ENCODE assay signal across 23 cellular contexts in the genomic region with DNA sequence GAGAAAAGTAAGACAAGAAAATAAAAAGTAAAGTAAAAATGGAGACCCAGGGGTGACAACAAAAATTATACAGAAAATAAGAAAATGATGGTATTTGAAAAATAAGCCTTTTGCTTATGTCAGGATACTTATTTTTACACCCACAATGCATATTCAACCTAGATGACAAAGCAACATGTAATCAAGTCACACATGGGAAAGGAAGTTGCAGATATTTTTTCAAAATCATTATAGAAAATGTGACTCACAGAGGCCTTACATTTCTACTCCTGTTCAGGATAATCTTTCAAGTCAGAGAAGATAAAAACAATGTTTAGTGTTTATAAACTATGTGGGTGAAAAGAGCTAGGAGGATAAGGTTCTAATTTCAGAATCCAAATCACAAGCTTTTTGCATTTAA.
DNase-seq lines count a peak whose midpoint lies in the region; ATAC-seq, FAIRE-seq and TF ChIP-seq lines count a peak whose summit lies in the region.
"Had no signal": no experiment of that assay in that cellular context is flagged by ENCODE, and none has a peak within 500 bp of the region (broad histone marks: within the 10 kb centered on the region; RNA-seq: fewer than 3 reads in every experiment).

No MANE protein-coding gene starts in this region.

- POLR2A ChIA-PET in K562 (lab: Yijun Ruan, JAX) = no interaction called here

- H2AFZ ChIP-seq in K562 (ENCODE audit: low read depth, low read length) = no peak overlapping the region

- H3K9ac ChIP-seq in K562 (ENCODE audit: insufficient read depth in 1 of 2, low read depth in 2 of 2, low read length in 2 of 2) = peak overlapping the region in 1 of 2 experiments; percentile 33; a peak in 1 of 4 replicates

- H3K27me3 ChIP-seq in K562 (ENCODE audit: control insufficient read depth in 2 of 2, insufficient read depth in 2 of 2, low read length in 2 of 2) = no peaks in the 10 kb centered on the region
- H3K27me3 ChIP-seq: ascending aorta had no signal

- ATAC-seq in K562 = peak; percentile 59
- ATAC-seq in HG02884 (IDR thresholded peaks at IDR 0.05; ENCODE audit: unreplicated experiment) = no peak
- no peak for ATAC-seq in HG03196 (IDR thresholded peaks at IDR 0.05; ENCODE audit: unreplicated experiment)
- ATAC-seq: naive thymus-derived CD4-positive, alpha-beta T cell had no signal

- no peak overlapping the region for H3K4me2 ChIP-seq in K562 (ENCODE audit: insufficient read depth, low read length)

- H3K27ac ChIP-seq in K562 (ENCODE audit: extremely low read depth, low read depth, low read length) = peak overlapping the region; percentile 65
- H3K27ac ChIP-seq: ascending aorta, coronary artery, skin epidermis had no signal

- no peaks in the 10 kb centered on the region for H3K9me3 ChIP-seq in K562 (replicated peaks; ENCODE audit: control insufficient read depth, insufficient read depth, low read depth, low read length)

- no peaks in the 10 kb centered on the region for H4K20me1 ChIP-seq in K562 (replicated peaks; ENCODE audit: control insufficient read depth, insufficient read depth, low read length)

- TF ChIP-seq EP300 in K562 (IDR thresholded peaks at IDR 0.05; ENCODE audit: low read length) = peak; percentile 35; the same call in 1 of the 2 replicates

- intact Hi-C loops in K562 (cut with micrococcal nuclease) = no loop called here

- no peaks in the 10 kb centered on the region for H3K36me3 Mint-ChIP-seq in glutamatergic neuron (ENCODE audit: unreplicated experiment)
- H3K36me3 Mint-ChIP-seq: CD8-positive, alpha-beta memory T cell; IgD-negative memory B cell; naive thymus-derived CD4-positive, alpha-beta T cell had no signal

- no peak overlapping the region for H3K4me3 ChIP-seq in K562
- H3K4me3 ChIP-seq: ascending aorta, coronary artery, lung, skin epidermis had no signal

- H3K9me1 ChIP-seq in K562 (ENCODE audit: control insufficient read depth, insufficient read depth, low read length) = no peaks in the 10 kb centered on the region

- DNase-seq in ELR (ENCODE audit: low read depth) = peak; percentile 81
- peak; percentile 73 for DNase-seq in OCI-M1 (lab: John Stamatoyannopoulos, UW)
- peak in 1 of 4 experiments; percentile 34 for DNase-seq in K562 (ENCODE audit: extremely low read depth in 1 of 4, low spot score in 3 of 4)
- peak; percentile 66 for DNase-seq in iris pigment epithelial cell (ENCODE audit: low read depth)
- no peak for DNase-seq in glutamatergic neuron
- no peak for DNase-seq in anterior cingulate cortex (lab: John Stamatoyannopoulos, UW)
- DNase-seq: activated CD4-positive, alpha-beta T cell treated with anti-CD3 and anti-CD28 coated beads, Interleukin-2, amount 10 ng/mL, durations not matched to agents 7 days and 5 days; activated CD8-positive, alpha-beta memory T cell treated with anti-CD3 and anti-CD28 coated beads, Interleukin-2, amount 50 U/mL, for 48 hours; CD8-positive, alpha-beta memory T cell; DND-41; naive thymus-derived CD4-positive, alpha-beta T cell; NCI-H1048; NCI-H748 treated with DMSO at 0.1 percent for 48 hours; stimulated activated CD8-positive, alpha-beta memory T cell treated with anti-CD3 and anti-CD28 coated beads, Interleukin-4, amount 100 ng/mL, for 48 hours had no signal

- H3K4me3 Mint-ChIP-seq in glutamatergic neuron (ENCODE audit: unreplicated experiment) = no peak overlapping the region
- H3K4me3 Mint-ChIP-seq: activated CD4-positive, alpha-beta T cell treated with anti-CD3 and anti-CD28 coated beads, Interleukin-2, amount 10 ng/mL, durations not matched to agents 7 days and 5 days; CD8-positive, alpha-beta memory T cell; IgD-negative memory B cell; naive thymus-derived CD4-positive, alpha-beta T cell had no signal

- CTCF ChIA-PET in K562 (lab: Yijun Ruan, JAX; ENCODE audit: low intra/inter-chr PET ratio) = no interaction called here

- TF ChIP-seq POLR2A in K562 (conservative IDR thresholded peaks at IDR 0.05) = no peak

- H3K27ac Mint-ChIP-seq in glutamatergic neuron (ENCODE audit: unreplicated experiment) = no peak overlapping the region
- H3K27ac Mint-ChIP-seq: activated CD4-positive, alpha-beta T cell treated with anti-CD3 and anti-CD28 coated beads, Interleukin-2, amount 10 ng/mL, durations not matched to agents 7 days and 5 days; CD8-positive, alpha-beta memory T cell; IgD-negative memory B cell; naive thymus-derived CD4-positive, alpha-beta T cell had no signal

- no TSS peak for BruUV-seq in K562 (replicated peaks; lab: Mats Ljungman, UMichigan)

- in situ Hi-C loops in K562 (cut with MboI) = no loop called here

- no peak for TF ChIP-seq RAD21 in K562 (CRISPR knock-in tag; conservative IDR thresholded peaks at IDR 0.05 in 1 of 2, IDR thresholded peaks at IDR 0.05 in 1 of 2)

- H3K4me1 ChIP-seq in K562 (replicated peaks in 1 of 2; ENCODE audit: control insufficient read depth in 2 of 2, insufficient read depth in 2 of 2, low read length in 2 of 2) = peaks cover under 1 to 11% of the 10 kb centered on the region in 2 experiments; a peak in 1 of 5 replicates
- H3K4me1 ChIP-seq: ascending aorta had no signal

- TF ChIP-seq CTCF in K562 (IDR thresholded peaks at IDR 0.05 in 2 of 3, conservative IDR thresholded peaks at IDR 0.05 in 1 of 3; ENCODE audit: insufficient read depth in 2 of 3, low read depth in 1 of 3, low read length in 3 of 3) (no peak), glutamatergic neuron (IDR thresholded peaks at IDR 0.05; ENCODE audit: partially characterized antibody, unreplicated experiment) (no peak)

- H3K27me3 Mint-ChIP-seq in glutamatergic neuron (ENCODE audit: unreplicated experiment) = no peaks in the 10 kb centered on the region
- H3K27me3 Mint-ChIP-seq: activated CD4-positive, alpha-beta T cell treated with anti-CD3 and anti-CD28 coated beads, Interleukin-2, amount 10 ng/mL, durations not matched to agents 7 days and 5 days had no signal

- peak; percentile 46 for FAIRE-seq in K562 (lab: Jason Lieb, UNC)
- FAIRE-seq: GM18507, urothelium cell line had no signal

- no peaks in the 10 kb centered on the region for H3K9me3 Mint-ChIP-seq in glutamatergic neuron (ENCODE audit: unreplicated experiment)
- H3K9me3 Mint-ChIP-seq: activated CD4-positive, alpha-beta T cell treated with anti-CD3 and anti-CD28 coated beads, Interleukin-2, amount 10 ng/mL, durations not matched to agents 7 days and 5 days; CD8-positive, alpha-beta memory T cell; IgD-negative memory B cell had no signal

- no peaks in the 10 kb centered on the region for H3K36me3 ChIP-seq in K562 (ENCODE audit: control insufficient read depth, insufficient read depth, low read length)
- H3K36me3 ChIP-seq: ascending aorta had no signal

- H3K4me1 Mint-ChIP-seq in glutamatergic neuron (ENCODE audit: low read depth, unreplicated experiment) = peaks cover 17% of the 10 kb centered on the region
- H3K4me1 Mint-ChIP-seq: activated CD4-positive, alpha-beta T cell treated with anti-CD3 and anti-CD28 coated beads, Interleukin-2, amount 10 ng/mL, durations not matched to agents 7 days and 5 days; CD8-positive, alpha-beta memory T cell; IgD-negative memory B cell; naive thymus-derived CD4-positive, alpha-beta T cell had no signal

- peaks cover 10% of the 10 kb centered on the region; the same call in 2 of the 3 replicates for H3K79me2 ChIP-seq in K562 (ENCODE audit: control insufficient read depth, insufficient read depth, low read length)

TF ChIP-seq in K562, 482 proteins besides CTCF, POLR2A, EP300 and RAD21 (continues in another document):
- TF ChIP-seq, protein P1, sequence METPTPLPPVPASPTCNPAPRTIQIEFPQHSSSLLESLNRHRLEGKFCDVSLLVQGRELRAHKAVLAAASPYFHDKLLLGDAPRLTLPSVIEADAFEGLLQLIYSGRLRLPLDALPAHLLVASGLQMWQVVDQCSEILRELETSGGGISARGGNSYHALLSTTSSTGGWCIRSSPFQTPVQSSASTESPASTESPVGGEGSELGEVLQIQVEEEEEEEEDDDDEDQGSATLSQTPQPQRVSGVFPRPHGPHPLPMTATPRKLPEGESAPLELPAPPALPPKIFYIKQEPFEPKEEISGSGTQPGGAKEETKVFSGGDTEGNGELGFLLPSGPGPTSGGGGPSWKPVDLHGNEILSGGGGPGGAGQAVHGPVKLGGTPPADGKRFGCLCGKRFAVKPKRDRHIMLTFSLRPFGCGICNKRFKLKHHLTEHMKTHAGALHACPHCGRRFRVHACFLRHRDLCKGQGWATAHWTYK (CRISPR knock-in tag; IDR thresholded peaks at IDR 0.05) = no peak
- no peak for TF ChIP-seq CBFB (CRISPR knock-in tag; IDR thresholded peaks at IDR 0.05)
- no peak for TF ChIP-seq KDM1A (IDR thresholded peaks at IDR 0.05)
- TF ChIP-seq FOXK2 (conservative IDR thresholded peaks at IDR 0.05 in 1 of 2, IDR thresholded peaks at IDR 0.05 in 1 of 2; ENCODE audit: low read depth in 2 of 2) = no peak
- TF ChIP-seq HMG20B (CRISPR knock-in tag; IDR thresholded peaks at IDR 0.05) = no peak
- no peak for TF ChIP-seq CHD2 (IDR thresholded peaks at IDR 0.05; ENCODE audit: low read depth, low read length)
- TF ChIP-seq CAMTA2 (CRISPR knock-in tag; conservative IDR thresholded peaks at IDR 0.05) = no peak
- TF ChIP-seq PML (IDR thresholded peaks at IDR 0.05; ENCODE audit: low read length) = no peak
- TF ChIP-seq HLTF (IDR thresholded peaks at IDR 0.05) = no peak
- TF ChIP-seq THRAP3 (IDR thresholded peaks at IDR 0.05; ENCODE audit: borderline replicate concordance) = no peak
- no peak for TF ChIP-seq SMARCE1 (IDR thresholded peaks at IDR 0.05)
- TF ChIP-seq PTTG1 (tag; IDR thresholded peaks at IDR 0.05; ENCODE audit: low read depth) = no peak
- TF ChIP-seq, protein P2, sequence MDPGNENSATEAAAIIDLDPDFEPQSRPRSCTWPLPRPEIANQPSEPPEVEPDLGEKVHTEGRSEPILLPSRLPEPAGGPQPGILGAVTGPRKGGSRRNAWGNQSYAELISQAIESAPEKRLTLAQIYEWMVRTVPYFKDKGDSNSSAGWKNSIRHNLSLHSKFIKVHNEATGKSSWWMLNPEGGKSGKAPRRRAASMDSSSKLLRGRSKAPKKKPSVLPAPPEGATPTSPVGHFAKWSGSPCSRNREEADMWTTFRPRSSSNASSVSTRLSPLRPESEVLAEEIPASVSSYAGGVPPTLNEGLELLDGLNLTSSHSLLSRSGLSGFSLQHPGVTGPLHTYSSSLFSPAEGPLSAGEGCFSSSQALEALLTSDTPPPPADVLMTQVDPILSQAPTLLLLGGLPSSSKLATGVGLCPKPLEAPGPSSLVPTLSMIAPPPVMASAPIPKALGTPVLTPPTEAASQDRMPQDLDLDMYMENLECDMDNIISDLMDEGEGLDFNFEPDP (CRISPR knock-in tag; IDR thresholded peaks at IDR 0.05) = no peak
- peak; percentile 58 for TF ChIP-seq ARID1B (IDR thresholded peaks at IDR 0.05)

Comparison
In these comparisons a context has a peak if more than half of its experiments do, and no peak if none do; other contexts are left out.
1. DNase-seq: peak in ELR (single experiment), OCI-M1 (single experiment) and iris pigment epithelial cell (single experiment); none in glutamatergic neuron (single experiment) and anterior cingulate cortex (0 of 58).